In the genomic region with DNA sequence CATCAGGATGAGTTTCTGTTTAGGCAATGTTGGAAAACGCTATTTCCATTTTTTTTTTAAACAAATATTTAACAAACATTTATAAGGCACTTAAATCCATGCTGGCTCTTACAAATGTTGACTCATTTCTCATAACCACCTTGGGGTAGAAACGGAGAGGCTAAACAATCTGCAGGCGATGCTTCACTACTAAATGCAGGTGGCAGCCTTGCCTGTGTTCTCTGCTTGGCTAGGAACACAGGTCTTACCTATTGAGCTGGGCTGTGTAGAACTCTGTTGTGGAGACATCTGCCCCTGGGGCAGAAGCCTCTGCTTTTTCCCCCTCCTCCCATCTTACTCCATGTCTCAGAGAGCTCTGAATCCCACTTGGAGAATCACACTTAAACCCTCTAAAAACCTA, we compare ENCODE assay signal across 12 cellular contexts. TPM values are rescaled to one million over a fixed set of nuclear protein-coding genes. Genes with fewer than 3 reads are reported as not detected.
DNase-seq lines count a peak whose midpoint lies in the region; ATAC-seq and TF ChIP-seq lines count a peak whose summit lies in the region.
"Had no signal": no experiment of that assay in that cellular context is flagged by ENCODE, and none has a peak within 500 bp of the region (broad histone marks: within the 10 kb centered on the region; RNA-seq: fewer than 3 reads in every experiment).

No MANE protein-coding gene starts in this region.

- H3K27ac Mint-ChIP-seq in Caco-2 (ENCODE audit: unreplicated experiment) (no peak overlapping the region), mesothelial cell of epicardium (no peak overlapping the region)

- H3K4me1 ChIP-seq in Caco-2 = no peaks in the 10 kb centered on the region; the same call in 1 of the 2 replicates

- DNase-seq in Caco-2 (peak; percentile 32 to 56), NCI-H2029 treated with DMSO at 0.1 percent for 48 hours (lab: John Stamatoyannopoulos, UW) (peak; percentile 31), amniotic epithelial cell (ENCODE audit: low read depth) (peak; percentile 72), kidney tubule cell (ENCODE audit: low spot score) (peak; percentile 89), mesothelial cell of epicardium (ENCODE audit: low spot score in 2 of 2, unreplicated experiment in 2 of 2) (no peak), AG20443 (ENCODE audit: low spot score) (no peak)
- DNase-seq in activated CD4-positive, alpha-beta T cell treated with anti-CD3 and anti-CD28 coated beads for 1 hour = no peak
- DNase-seq: AML-193, NCI-H187 treated with DMSO at 0.1 percent for 48 hours had no signal

- intact Hi-C loops in Caco-2 (cut with micrococcal nuclease; ENCODE audit: unreplicated experiment) = loop anchor here (1.0 to 2.0 kb wide), 3 partner anchors 97 to 267 kb away; a partner anchor contains a TSS

- no peaks in the 10 kb centered on the region for H3K27me3 ChIP-seq in Caco-2 (replicated peaks; ENCODE audit: control insufficient read depth, insufficient read depth, low read length)

- H3K4me3 ChIP-seq in Caco-2 (ENCODE audit: low read depth, low read length) = no peak overlapping the region

- H3K4me1 Mint-ChIP-seq in Caco-2 (ENCODE audit: low read depth, unreplicated experiment) (no peaks in the 10 kb centered on the region), mesothelial cell of epicardium (peaks cover 17% of the 10 kb centered on the region)

- no peaks in the 10 kb centered on the region for H3K9me3 ChIP-seq in Caco-2

- H3K36me3 Mint-ChIP-seq in Caco-2 (ENCODE audit: insufficient read depth, unreplicated experiment) (no peaks in the 10 kb centered on the region), mesothelial cell of epicardium (no peaks in the 10 kb centered on the region)

- H3K27me3 Mint-ChIP-seq in Caco-2 (ENCODE audit: insufficient read depth, unreplicated experiment) (peaks cover 3% of the 10 kb centered on the region), mesothelial cell of epicardium (ENCODE audit: low read depth) (peaks cover 86% of the 10 kb centered on the region)

- no peak overlapping the region for H3K4me3 Mint-ChIP-seq in Caco-2 (ENCODE audit: unreplicated experiment)
- no peak overlapping the region for H3K4me3 Mint-ChIP-seq in mesothelial cell of epicardium

- ATAC-seq in HG02642 (IDR thresholded peaks at IDR 0.05; ENCODE audit: poor library complexity, unreplicated experiment) = no peak
- ATAC-seq: Right ventricle myocardium inferior had no signal

- TF ChIP-seq CTCF in Caco-2 (IDR thresholded peaks at IDR 0.05; ENCODE audit: insufficient read depth in 1 of 2, low read depth in 1 of 2, low read length in 1 of 2, severe bottlenecking in 1 of 2, unreplicated experiment in 1 of 2) (peak in 1 of 2 experiments; percentile 22), mesothelial cell of epicardium (IDR thresholded peaks at IDR 0.05; ENCODE audit: unreplicated experiment) (no peak)

- no peaks in the 10 kb centered on the region for H3K9me3 Mint-ChIP-seq in Caco-2 (ENCODE audit: unreplicated experiment)
- H3K9me3 Mint-ChIP-seq in mesothelial cell of epicardium = no peaks in the 10 kb centered on the region

- no peaks in the 10 kb centered on the region for H3K36me3 ChIP-seq in Caco-2 (ENCODE audit: control insufficient read depth, insufficient read depth, low read length)

- no TSS peak for BruUV-seq in Caco-2 (replicated peaks; lab: Mats Ljungman, UMichigan)

- POLR2A ChIA-PET in Caco-2 (lab: Charles Lee) = no interaction called here

- CTCF ChIA-PET in Caco-2 (lab: Charles Lee) = interaction anchor here (1.2 kb wide), 1 partner anchor 267 kb away, joined by 9 read pairs; no protein-coding TSS in a partner anchor

RNA-seq across cellular contexts. Expression of a gene that starts 1.4 kb away (rescaled TPM):
- 0.79 TPM in 1 of 2 replicates, not detected in the other for total RNA-seq in Caco-2 (2022)
- 0.47 to 0.77 TPM (median 0.74 TPM) in 3 replicates for total RNA-seq in mesothelial cell of epicardium

RNA-seq across cellular contexts. Expression of a gene that starts 14.7 kb away (rescaled TPM):
- not detected in 2 replicates for total RNA-seq in Caco-2 (2022)
- total RNA-seq in mesothelial cell of epicardium = not detected in 3 replicates
- total RNA-seq: Right ventricle myocardium inferior, urinary bladder had no signal

RNA-seq across cellular contexts. Expression of a gene that starts 31.3 kb away (rescaled TPM):
- total RNA-seq in Caco-2 (2022) (not detected in 2 replicates), mesothelial cell of epicardium (0.16 to 0.20 TPM (median 0.18 TPM) in 3 replicates)

Comparison
In these comparisons a context has a peak if more than half of its experiments do, and no peak if none do; other contexts are left out.
1. DNase-seq: peak in Caco-2 (2 of 2), NCI-H2029 treated with DMSO at 0.1 percent for 48 hours (single experiment), amniotic epithelial cell (single experiment) and kidney tubule cell (single experiment); none in mesothelial cell of epicardium (0 of 2), activated CD4-positive, alpha-beta T cell treated with anti-CD3 and anti-CD28 coated beads for 1 hour (single experiment) and AG20443 (single experiment).